1 cellular context compared by ENCODE assay signal in genomic region chr14:102945346-102946130, GRCh38.
TF ChIP-seq lines count a peak whose summit lies in the region.

No MANE protein-coding gene starts in this region.

TF ChIP-seq in IMR-90, 13 proteins besides CTCF, POLR2A, EP300 and RAD21 (continued from another document):
- TF ChIP-seq USF2 (IDR thresholded peaks at IDR 0.05; ENCODE audit: low read depth, low read length) (no peak), CEBPB (IDR thresholded peaks at IDR 0.05; ENCODE audit: low read depth, low read length) (no peak), MXI1 (IDR thresholded peaks at IDR 0.05; ENCODE audit: borderline replicate concordance, low read depth, low read length) (no peak), FOS (IDR thresholded peaks at IDR 0.05; ENCODE audit: low read depth, low read length) (no peak), SMC3 (IDR thresholded peaks at IDR 0.05; ENCODE audit: low read depth, low read length) (no peak), NFE2L2 (IDR thresholded peaks at IDR 0.05; ENCODE audit: low read depth, low read length) (no peak), MAFK (IDR thresholded peaks at IDR 0.05; ENCODE audit: low read depth, low read length) (no peak), CHD1 (IDR thresholded peaks at IDR 0.05; ENCODE audit: low read depth, low read length) (no peak)
